1 cellular context compared by ENCODE assay signal in the genomic region with DNA sequence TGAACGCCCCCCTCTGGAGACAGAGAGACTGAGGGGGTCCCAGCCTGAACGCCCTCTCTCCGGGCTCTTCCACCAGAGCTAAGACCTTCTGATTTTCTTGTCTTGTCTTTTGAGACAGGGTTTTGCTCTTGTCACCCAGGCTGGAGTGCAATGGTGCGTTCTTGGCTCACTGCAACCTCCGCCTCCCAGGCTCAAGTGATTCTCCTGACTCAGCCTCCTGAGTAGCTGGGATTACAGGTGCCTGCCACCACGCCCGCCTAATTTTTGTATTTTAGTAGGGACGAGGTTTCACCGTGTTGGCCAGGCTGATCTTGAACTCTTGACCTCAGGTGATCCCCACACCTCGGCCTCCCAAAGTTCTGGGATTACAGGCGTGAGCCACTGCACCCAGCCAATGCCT.
TF ChIP-seq lines count a peak whose summit lies in the region.

No MANE protein-coding gene starts in this region.

TF ChIP-seq in K562, 482 proteins besides CTCF, POLR2A, EP300 and RAD21:
- TF ChIP-seq PRDM10 (IDR thresholded peaks at IDR 0.05; ENCODE audit: partially characterized antibody): peak; percentile 50
